In genomic region chr15:73965094-73965729, GRCh38 we compare ENCODE assay signal across 8 cellular contexts. TPM values are rescaled to one million over a fixed set of nuclear protein-coding genes. Genes with fewer than 3 reads are reported as not detected.
DNase-seq lines count a peak whose midpoint lies in the region; ATAC-seq and TF ChIP-seq lines count a peak whose summit lies in the region.

No MANE protein-coding gene starts in this region.

- H3K4me3 Mint-ChIP-seq in Calu3 (ENCODE audit: low read depth, unreplicated experiment): no peak overlapping the region
- H3K4me3 Mint-ChIP-seq in T-helper 2 cell treated with Interferon-gamma antibody and Interleukin-4, amounts not matched to agents 5 μg/mL and 100 μg/mL, for 36 hours: peak overlapping the region; percentile 82
- peak overlapping the region; percentile 77 for H3K4me3 Mint-ChIP-seq in stimulated activated effector memory CD8-positive, alpha-beta T cell treated with anti-CD3 and anti-CD28 coated beads, Interleukin-12 subunit alpha, Interleukin-12 subunit beta, amount 100 ng/mL, for 72 hours

- intact Hi-C loops in Calu3 (cut with micrococcal nuclease; ENCODE audit: unreplicated experiment): no loop called here

- no peak for DNase-seq in Calu3
- DNase-seq in HEK293T (ENCODE audit: extremely low spot score): peak; percentile 28
- DNase-seq in T-helper 2 cell treated with Interferon-gamma antibody and Interleukin-4, amounts not matched to agents 5 μg/mL and 100 μg/mL, for 36 hours (ENCODE audit: low spot score): peak; percentile 62
- peak; percentile 50 for DNase-seq in iPS-NIHi11 (ENCODE audit: low spot score)
- no peak for DNase-seq in stimulated activated effector memory CD8-positive, alpha-beta T cell treated with anti-CD3 and anti-CD28 coated beads, Interleukin-12 subunit alpha, Interleukin-12 subunit beta, amount 100 ng/mL, for 72 hours (ENCODE audit: low spot score in 2 of 2)
- no peak for DNase-seq in RKO (ENCODE audit: low spot score)
- DNase-seq in NCI-H1436 treated with DMSO at 0.1 percent for 48 hours (lab: John Stamatoyannopoulos, UW): no peak
- DNase-seq in AG08395 (ENCODE audit: low spot score): no peak

- H3K27ac Mint-ChIP-seq in Calu3 (ENCODE audit: unreplicated experiment): peak overlapping the region; percentile 19
- H3K27ac Mint-ChIP-seq in T-helper 2 cell treated with Interferon-gamma antibody and Interleukin-4, amounts not matched to agents 5 μg/mL and 100 μg/mL, for 36 hours: peak overlapping the region; percentile 88
- H3K27ac Mint-ChIP-seq in stimulated activated effector memory CD8-positive, alpha-beta T cell treated with anti-CD3 and anti-CD28 coated beads, Interleukin-12 subunit alpha, Interleukin-12 subunit beta, amount 100 ng/mL, for 72 hours: peak overlapping the region; percentile 70

- no peaks in the 10 kb centered on the region for H3K9me3 Mint-ChIP-seq in Calu3 (ENCODE audit: low read depth, unreplicated experiment)
- H3K9me3 Mint-ChIP-seq in T-helper 2 cell treated with Interferon-gamma antibody and Interleukin-4, amounts not matched to agents 5 μg/mL and 100 μg/mL, for 36 hours: no peaks in the 10 kb centered on the region
- H3K9me3 Mint-ChIP-seq in stimulated activated effector memory CD8-positive, alpha-beta T cell treated with anti-CD3 and anti-CD28 coated beads, Interleukin-12 subunit alpha, Interleukin-12 subunit beta, amount 100 ng/mL, for 72 hours: no peaks in the 10 kb centered on the region

- ATAC-seq in stimulated activated effector memory CD8-positive, alpha-beta T cell treated with anti-CD3 and anti-CD28 coated beads, Interleukin-12 subunit alpha, Interleukin-12 subunit beta, amount 100 ng/mL, for 72 hours: peak; percentile 77

- peaks cover 20% of the 10 kb centered on the region for H3K4me1 Mint-ChIP-seq in Calu3 (ENCODE audit: low read depth, unreplicated experiment)
- peaks cover 34% of the 10 kb centered on the region for H3K4me1 Mint-ChIP-seq in T-helper 2 cell treated with Interferon-gamma antibody and Interleukin-4, amounts not matched to agents 5 μg/mL and 100 μg/mL, for 36 hours (ENCODE audit: low read depth)
- peaks cover 24% of the 10 kb centered on the region for H3K4me1 Mint-ChIP-seq in stimulated activated effector memory CD8-positive, alpha-beta T cell treated with anti-CD3 and anti-CD28 coated beads, Interleukin-12 subunit alpha, Interleukin-12 subunit beta, amount 100 ng/mL, for 72 hours

- CTCF ChIA-PET in Calu3 (lab: Charles Lee): interaction anchor here (0.6 to 3.7 kb wide), 5 partner anchors 8 to 170 kb away, joined by 3 to 52 read pairs (median 6); no protein-coding TSS in a partner anchor
- CTCF ChIA-PET in HEK293T (lab: Yijun Ruan, JAX): interaction anchor here (1.0 to 1.9 kb wide), 5 partner anchors 12 to 84 kb away, joined by 3 to 8 read pairs (median 4); no protein-coding TSS in a partner anchor

- POLR2A ChIA-PET in HEK293T (lab: Yijun Ruan, JAX): interaction anchor here (1.0 to 1.2 kb wide), 2 partner anchors 14 to 38 kb away, joined by 3 to 6 read pairs; no protein-coding TSS in a partner anchor

- BruUV-seq in Calu3 (replicated peaks; lab: Mats Ljungman, UMichigan): no TSS peak

- no peak for TF ChIP-seq CTCF in Calu3 (IDR thresholded peaks at IDR 0.05; ENCODE audit: unreplicated experiment)

- H3K36me3 Mint-ChIP-seq in Calu3 (ENCODE audit: insufficient read depth, unreplicated experiment): peaks cover 7% of the 10 kb centered on the region
- H3K36me3 Mint-ChIP-seq in T-helper 2 cell treated with Interferon-gamma antibody and Interleukin-4, amounts not matched to agents 5 μg/mL and 100 μg/mL, for 36 hours (ENCODE audit: low read depth): no peaks in the 10 kb centered on the region
- H3K36me3 Mint-ChIP-seq in stimulated activated effector memory CD8-positive, alpha-beta T cell treated with anti-CD3 and anti-CD28 coated beads, Interleukin-12 subunit alpha, Interleukin-12 subunit beta, amount 100 ng/mL, for 72 hours: no peaks in the 10 kb centered on the region

- no peaks in the 10 kb centered on the region for H3K27me3 Mint-ChIP-seq in Calu3 (ENCODE audit: unreplicated experiment)
- H3K27me3 Mint-ChIP-seq in T-helper 2 cell treated with Interferon-gamma antibody and Interleukin-4, amounts not matched to agents 5 μg/mL and 100 μg/mL, for 36 hours (ENCODE audit: low read depth): peaks cover 2% of the 10 kb centered on the region

TF ChIP-seq in HEK293T, 16 proteins besides CTCF, POLR2A, EP300 and RAD21:
- TF ChIP-seq L3MBTL2 (conservative IDR thresholded peaks at IDR 0.05) (0 out of 2 replicates have a peak, but pooled peaks have one; percentile 17), BHLHE40 (IDR thresholded peaks at IDR 0.05; ENCODE audit: borderline replicate concordance) (no peak), ARNT (IDR thresholded peaks at IDR 0.05) (no peak), FOXK2 (IDR thresholded peaks at IDR 0.05) (no peak), PKNOX1 (IDR thresholded peaks at IDR 0.05) (peak; percentile 42; the same call in 1 of the 2 replicates), ZNF384 (IDR thresholded peaks at IDR 0.05) (no peak)

RNA-seq across cellular contexts. Expression of gene STOML1, which starts 26.9 kb away (rescaled TPM):
- 18.3 and 19.7 TPM in 2 replicates for total RNA-seq in Calu3 (2022)

RNA-seq across cellular contexts. Expression of gene PML, which starts 29.3 kb away (rescaled TPM):
- total RNA-seq in Calu3 (2022): 120 and 153 TPM in 2 replicates

RNA-seq across cellular contexts. Expression of gene LOXL1, which starts 39.0 kb away (rescaled TPM):
- 2.1 and 2.2 TPM in 2 replicates for total RNA-seq in Calu3 (2022)

Comparison
In these comparisons a context has a peak if more than half of its experiments do, and no peak if none do; other contexts are left out.
1. DNase-seq: peak in HEK293T (single experiment), T-helper 2 cell treated with Interferon-gamma antibody and Interleukin-4, amounts not matched to agents 5 μg/mL and 100 μg/mL, for 36 hours (single experiment) and iPS-NIHi11 (single experiment); none in Calu3 (single experiment), stimulated activated effector memory CD8-positive, alpha-beta T cell treated with anti-CD3 and anti-CD28 coated beads, Interleukin-12 subunit alpha, Interleukin-12 subunit beta, amount 100 ng/mL, for 72 hours (0 of 2), RKO (single experiment), NCI-H1436 treated with DMSO at 0.1 percent for 48 hours (single experiment) and AG08395 (single experiment).
2. H3K27ac Mint-ChIP-seq: peak in every context shown above with its lines; median percentile 88 in T-helper 2 cell treated with Interferon-gamma antibody and Interleukin-4, amounts not matched to agents 5 μg/mL and 100 μg/mL, for 36 hours; 70 in stimulated activated effector memory CD8-positive, alpha-beta T cell treated with anti-CD3 and anti-CD28 coated beads, Interleukin-12 subunit alpha, Interleukin-12 subunit beta, amount 100 ng/mL, for 72 hours; 19 in Calu3.